Comparison of ENCODE assay signal across 1 cellular context in genomic region chr12:48817957-48818830, GRCh38.
TF ChIP-seq lines count a peak whose summit lies in the region.

Gene CACNB3 (plus strand): TSS chr12:48818496. CDS start chr12:48818930, 434 bp downstream.

TF ChIP-seq in H1, 55 proteins besides CTCF, POLR2A, EP300 and RAD21 (continued from another document):
- TF ChIP-seq ATF3 (IDR thresholded peaks at IDR 0.05; ENCODE audit: insufficient read depth, low read depth, low read length) = no peak
- peak in 1 of 2 experiments; percentile 65; a peak in 1 of 4 replicates for TF ChIP-seq HDAC2 (IDR thresholded peaks at IDR 0.05; ENCODE audit: borderline replicate concordance in 1 of 2, low read depth in 2 of 2, low read length in 2 of 2)
- no peak for TF ChIP-seq TAF7 (optimal IDR thresholded peaks at IDR 0.05; ENCODE audit: borderline replicate concordance, low read depth, low read length)
- no peak for TF ChIP-seq BCL11A (IDR thresholded peaks at IDR 0.05; ENCODE audit: low read depth in 2 of 2, low read length in 2 of 2)
- TF ChIP-seq RFX5 (IDR thresholded peaks at IDR 0.05; ENCODE audit: borderline replicate concordance, low read depth, low read length) = no peak
- TF ChIP-seq TBP (IDR thresholded peaks at IDR 0.05; ENCODE audit: low read depth, low read length) = no peak
- TF ChIP-seq CREB1 (IDR thresholded peaks at IDR 0.05) = no peak
- 0 out of 2 replicates have a peak, but pooled peaks have one; percentile 22 for TF ChIP-seq PHF8 (conservative IDR thresholded peaks at IDR 0.05; ENCODE audit: low read depth, low read length)
- TF ChIP-seq SIRT6 (IDR thresholded peaks at IDR 0.05; ENCODE audit: low read length) = no peak
- no peak for TF ChIP-seq JUN (IDR thresholded peaks at IDR 0.05; ENCODE audit: low read depth, low read length)
- no peak for TF ChIP-seq RXRA (IDR thresholded peaks at IDR 0.05; ENCODE audit: insufficient read depth, low read depth, low read length)
- TF ChIP-seq TCF12 (IDR thresholded peaks at IDR 0.05; ENCODE audit: low read depth, low read length) = no peak
- TF ChIP-seq SAP30 (IDR thresholded peaks at IDR 0.05; ENCODE audit: insufficient read depth, insufficient replicate concordance, low read length) = no peak
- no peak for TF ChIP-seq CHD1 (IDR thresholded peaks at IDR 0.05; ENCODE audit: low read depth, low read length)
- TF ChIP-seq CHD2 (IDR thresholded peaks at IDR 0.05; ENCODE audit: low read length) = no peak; the same call in 1 of the 2 replicates
- no peak for TF ChIP-seq BRCA1 (IDR thresholded peaks at IDR 0.05; ENCODE audit: low read depth, low read length)
- no peak for TF ChIP-seq EZH2 (IDR thresholded peaks at IDR 0.05; ENCODE audit: low read depth, low read length, severe bottlenecking)
- no peak for TF ChIP-seq RBBP5 (IDR thresholded peaks at IDR 0.05; ENCODE audit: borderline replicate concordance, low read depth, low read length)
- TF ChIP-seq CEBPB (IDR thresholded peaks at IDR 0.05; ENCODE audit: low read depth, low read length) = peak; percentile 36; the same call in 1 of the 2 replicates
- no peak for TF ChIP-seq USF2 (IDR thresholded peaks at IDR 0.05; ENCODE audit: low read length)
- TF ChIP-seq CBX5 (IDR thresholded peaks at IDR 0.05; ENCODE audit: low read depth, low read length) = no peak
- no peak for TF ChIP-seq ZNF274 (IDR thresholded peaks at IDR 0.05; ENCODE audit: borderline replicate concordance, extremely low read depth, low read length)
- no peak for TF ChIP-seq TEAD4 (IDR thresholded peaks at IDR 0.05; ENCODE audit: low read depth, low read length)
- peak; percentile 50; the same call in 1 of the 2 replicates for TF ChIP-seq SP4 (IDR thresholded peaks at IDR 0.05; ENCODE audit: low read length)
- TF ChIP-seq SIX5 (IDR thresholded peaks at IDR 0.05; ENCODE audit: low read depth, low read length) = no peak
- no peak for TF ChIP-seq GABPA (IDR thresholded peaks at IDR 0.05; ENCODE audit: borderline replicate concordance, insufficient read depth, low read length)
- no peak for TF ChIP-seq RNF2 (IDR thresholded peaks at IDR 0.05; ENCODE audit: borderline replicate concordance, low read depth, low read length, missing control alignments, poor library complexity, severe bottlenecking)
- TF ChIP-seq CHD7 (IDR thresholded peaks at IDR 0.05; ENCODE audit: insufficient replicate concordance, low read length) = no peak
- TF ChIP-seq NANOG (IDR thresholded peaks at IDR 0.05; ENCODE audit: insufficient read depth, low read depth, low read length, poor library complexity, severe bottlenecking) = no peak
- TF ChIP-seq SP2 (IDR thresholded peaks at IDR 0.05; ENCODE audit: low read length) = no peak
- TF ChIP-seq ASH2L (IDR thresholded peaks at IDR 0.05; ENCODE audit: low read length) = peak; percentile 72
- TF ChIP-seq POU5F1 (IDR thresholded peaks at IDR 0.05; ENCODE audit: low read depth, low read length) = no peak
- TF ChIP-seq FOSL1 (IDR thresholded peaks at IDR 0.05; ENCODE audit: insufficient read depth, low read depth, low read length) = no peak
- TF ChIP-seq JUND (IDR thresholded peaks at IDR 0.05; ENCODE audit: low read length) = no peak
- TF ChIP-seq SIN3A (conservative IDR thresholded peaks at IDR 0.05 in 1 of 2, IDR thresholded peaks at IDR 0.05 in 1 of 2; ENCODE audit: low read depth in 1 of 2, low read length in 2 of 2) = peak in 1 of 2 experiments; percentile 19; a peak in 1 of 4 replicates
- no peak for TF ChIP-seq KDM1A (IDR thresholded peaks at IDR 0.05; ENCODE audit: borderline replicate concordance, low read length)
- no peak for TF ChIP-seq NRF1 (IDR thresholded peaks at IDR 0.05; ENCODE audit: low read depth, low read length)
- TF ChIP-seq TAF1 (IDR thresholded peaks at IDR 0.05; ENCODE audit: low read depth, low read length) = no peak
- peak; percentile 46 for TF ChIP-seq SUZ12 (IDR thresholded peaks at IDR 0.05; ENCODE audit: low read length)
- no peak for TF ChIP-seq CBX8 (IDR thresholded peaks at IDR 0.05; ENCODE audit: borderline replicate concordance, low read depth, low read length)
- TF ChIP-seq BACH1 (IDR thresholded peaks at IDR 0.05; ENCODE audit: low read length) = no peak
- TF ChIP-seq EGR1 (IDR thresholded peaks at IDR 0.05; ENCODE audit: borderline replicate concordance, low read depth, low read length) = peak; percentile 69; the same call in 1 of the 2 replicates
- no peak for TF ChIP-seq MAFK (IDR thresholded peaks at IDR 0.05; ENCODE audit: low read depth, low read length)
- TF ChIP-seq CTBP2 (IDR thresholded peaks at IDR 0.05; ENCODE audit: borderline replicate concordance, insufficient read depth, insufficient read length, low read length) = no peak
- TF ChIP-seq KDM4A (IDR thresholded peaks at IDR 0.05; ENCODE audit: low read depth, low read length, severe bottlenecking) = peak; percentile 60
- no peak for TF ChIP-seq GTF2F1 (IDR thresholded peaks at IDR 0.05; ENCODE audit: borderline replicate concordance, low read depth, low read length)
